21 cellular contexts compared by ENCODE assay signal in genomic region chr1:185245466-185245865, GRCh38.
DNase-seq lines count a peak whose midpoint lies in the region; ATAC-seq, FAIRE-seq and TF ChIP-seq lines count a peak whose summit lies in the region.
"Had no signal": no experiment of that assay in that cellular context is flagged by ENCODE, and none has a peak within 500 bp of the region (broad histone marks: within the 10 kb centered on the region; RNA-seq: fewer than 3 reads in every experiment).

No MANE protein-coding gene starts in this region.

- FAIRE-seq in bronchial epithelial cell (lab: Jason Lieb, UNC), result no peak
- FAIRE-seq: A549, GM12892 had no signal

- no peaks in the 10 kb centered on the region for H3K4me1 Mint-ChIP-seq in stimulated activated memory B cell treated with anti-CD40 and anti-IgM and Interleukin-4, amounts not matched to agents 10 μg/mL and 1 μg/mL and 100 μg/mL, for 72 hours

- H3K36me3 Mint-ChIP-seq in stimulated activated memory B cell treated with anti-CD40 and anti-IgM and Interleukin-4, amounts not matched to agents 10 μg/mL and 1 μg/mL and 100 μg/mL, for 72 hours, result no peaks in the 10 kb centered on the region
- H3K36me3 Mint-ChIP-seq: CD4-positive, CD25-positive, alpha-beta regulatory T cell had no signal

- no peaks in the 10 kb centered on the region for H3K36me3 ChIP-seq in bronchial epithelial cell (ENCODE audit: control insufficient read depth, insufficient read depth, low read length)
- H3K36me3 ChIP-seq: MG63 had no signal

- H3K4me3 Mint-ChIP-seq in stimulated activated memory B cell treated with anti-CD40 and anti-IgM and Interleukin-4, amounts not matched to agents 10 μg/mL and 1 μg/mL and 100 μg/mL, for 72 hours, result no peak overlapping the region
- H3K4me3 Mint-ChIP-seq: CD4-positive, CD25-positive, alpha-beta regulatory T cell had no signal

- H3K27me3 Mint-ChIP-seq in stimulated activated memory B cell treated with anti-CD40 and anti-IgM and Interleukin-4, amounts not matched to agents 10 μg/mL and 1 μg/mL and 100 μg/mL, for 72 hours, result no peaks in the 10 kb centered on the region
- H3K27me3 Mint-ChIP-seq: CD4-positive, CD25-positive, alpha-beta regulatory T cell had no signal

- ATAC-seq in stimulated activated memory B cell treated with anti-CD40 and anti-IgM and Interleukin-4, amounts not matched to agents 10 μg/mL and 1 μg/mL and 100 μg/mL, for 72 hours, result no peak
- ATAC-seq: A549, HCT116 had no signal

- no peaks in the 10 kb centered on the region for H3K9me3 Mint-ChIP-seq in stimulated activated memory B cell treated with anti-CD40 and anti-IgM and Interleukin-4, amounts not matched to agents 10 μg/mL and 1 μg/mL and 100 μg/mL, for 72 hours
- H3K9me3 Mint-ChIP-seq: CD4-positive, CD25-positive, alpha-beta regulatory T cell had no signal

- H3K4me3 ChIP-seq in bronchial epithelial cell (ENCODE audit: low read depth, low read length), result no peak overlapping the region
- H3K4me3 ChIP-seq: A549, MG63, SK-N-MC had no signal

- TF ChIP-seq CTCF in bronchial epithelial cell (IDR thresholded peaks at IDR 0.05; ENCODE audit: insufficient read depth, low read length, severe bottlenecking), result no peak

- no peak overlapping the region for H3K27ac Mint-ChIP-seq in stimulated activated memory B cell treated with anti-CD40 and anti-IgM and Interleukin-4, amounts not matched to agents 10 μg/mL and 1 μg/mL and 100 μg/mL, for 72 hours
- H3K27ac Mint-ChIP-seq: CD4-positive, CD25-positive, alpha-beta regulatory T cell had no signal

- DNase-seq in EH (ENCODE audit: low read depth) (peak; percentile 42), LHCN-M2 (ENCODE audit: low read depth) (peak; percentile 19), bronchial epithelial cell (ENCODE audit: low read depth) (peak; percentile 16), stromal cell of bone marrow (ENCODE audit: low read depth) (peak; percentile 11), putamen (ENCODE audit: low spot score) (no peak), NCI-H2196 (lab: John Stamatoyannopoulos, UW; ENCODE audit: unreplicated experiment) (no peak)
- DNase-seq: CD4-positive, CD25-positive, alpha-beta regulatory T cell; DMS 273 treated with DMSO at 0.1 percent for 48 hours; DMS79 treated with DMSO at 0.1 percent for 48 hours; Karpas-422; MG63; NCI-H1417; NCI-H1694 treated with DMSO at 0.1 percent for 48 hours; NCI-H510A; SHP77 treated with DMSO at 0.1 percent for 48 hours; SW 1271 had no signal

- no peaks in the 10 kb centered on the region for H3K27me3 ChIP-seq in bronchial epithelial cell (ENCODE audit: control insufficient read depth, insufficient read depth, low read length)
- H3K27me3 ChIP-seq: MG63 had no signal

Comparison
In these comparisons a context has a peak if more than half of its experiments do, and no peak if none do; other contexts are left out.
1. DNase-seq: peak in EH (single experiment), LHCN-M2 (single experiment), bronchial epithelial cell (single experiment) and stromal cell of bone marrow (single experiment); none in putamen (single experiment) and NCI-H2196 (single experiment).